ENCODE assay signal across 9 cellular contexts in the genomic region with DNA sequence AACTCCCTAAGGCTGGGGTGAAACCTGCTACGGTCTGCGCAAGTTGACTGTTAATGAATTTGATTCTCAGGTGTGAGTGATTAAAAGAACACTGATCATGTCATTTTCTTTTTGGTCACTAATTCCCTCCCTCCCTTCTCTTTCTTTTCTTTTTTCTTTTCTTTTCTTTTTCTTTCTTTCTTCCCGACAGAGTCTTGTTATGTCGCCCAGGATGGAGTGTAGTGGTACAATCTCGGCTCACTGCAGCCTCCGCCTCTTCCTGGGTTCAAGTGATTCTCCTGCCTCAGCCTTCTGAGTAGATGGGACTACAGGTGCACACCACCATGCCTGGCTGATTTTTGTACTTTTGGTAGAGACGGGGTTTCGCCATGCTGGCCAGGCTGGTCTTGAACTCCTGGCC. TPM values are rescaled to one million over a fixed set of nuclear protein-coding genes. Genes with fewer than 3 reads are reported as not detected.
DNase-seq lines count a peak whose midpoint lies in the region; ATAC-seq and TF ChIP-seq lines count a peak whose summit lies in the region.
"Had no signal": no experiment of that assay in that cellular context is flagged by ENCODE, and none has a peak within 500 bp of the region (broad histone marks: within the 10 kb centered on the region; RNA-seq: fewer than 3 reads in every experiment).

No MANE protein-coding gene starts in this region.

- TF ChIP-seq POLR2A in heart left ventricle (IDR thresholded peaks at IDR 0.05): no peak

- 67 to 80% (median 74%) methylated on average over 8 of the region's 8 CpGs for WGBS in heart left ventricle, 4 donors

- no peak for DNase-seq in heart left ventricle
- DNase-seq in left ventricle myocardium superior: no peak
- no peak for DNase-seq in ascending aorta (ENCODE audit: low spot score in 2 of 2)
- no peak for DNase-seq in lower lobe of right lung
- no peak for DNase-seq in type B pancreatic cell (ENCODE audit: extremely low spot score, unreplicated experiment)
- DNase-seq in HUDEP-2 (lab: John Stamatoyannopoulos, UW; ENCODE audit: unreplicated experiment in 76 of 76): no peak
- DNase-seq in hepatic stellate cell (ENCODE audit: low spot score): no peak

- H3K27ac ChIP-seq in heart left ventricle: peak overlapping the region in 10 of 12 donors; percentile 18 to 89 (median 76)
- H3K27ac ChIP-seq in ascending aorta: peak overlapping the region; percentile 70 to 81
- H3K27ac ChIP-seq in lower lobe of right lung: peak overlapping the region; percentile 89
- H3K27ac ChIP-seq: VCaP had no signal

- TF ChIP-seq CTCF in heart left ventricle (IDR thresholded peaks at IDR 0.05) (no peak), ascending aorta (IDR thresholded peaks at IDR 0.05) (no peak), lower lobe of right lung (IDR thresholded peaks at IDR 0.05) (no peak), type B pancreatic cell (conservative IDR thresholded peaks at IDR 0.05) (no peak)

- ATAC-seq in heart left ventricle: peak in 1 of 4 donors; percentile 4
- ATAC-seq in left ventricle myocardium superior: no peak
- ATAC-seq in lower lobe of right lung: no peak
- no peak for ATAC-seq in GM18498 (IDR thresholded peaks at IDR 0.05; ENCODE audit: unreplicated experiment)

- H3K9me3 ChIP-seq in heart left ventricle (no peaks in the 10 kb centered on the region), ascending aorta (no peaks in the 10 kb centered on the region), lower lobe of right lung (no peaks in the 10 kb centered on the region)

- peaks cover 30% of the 10 kb centered on the region for H3K4me1 Mint-ChIP-seq in type B pancreatic cell (ENCODE audit: unreplicated experiment)

- peaks cover 19% of the 10 kb centered on the region for H3K27me3 Mint-ChIP-seq in type B pancreatic cell

- H3K4me3 ChIP-seq in heart left ventricle (peak overlapping the region in 10 of 12 donors; percentile 47 to 70 (median 54)), ascending aorta (peak overlapping the region; percentile 55 to 62), lower lobe of right lung (peak overlapping the region; percentile 53)

- peaks cover 0 to 22% (median 9%) of the 10 kb centered on the region in 9 donors for H3K36me3 ChIP-seq in heart left ventricle
- H3K36me3 ChIP-seq in ascending aorta: peaks cover 7 to 8% of the 10 kb centered on the region in 2 donors
- H3K36me3 ChIP-seq in lower lobe of right lung: peaks cover 13% of the 10 kb centered on the region

- H3K9me3 Mint-ChIP-seq in type B pancreatic cell: no peaks in the 10 kb centered on the region

- H3K27me3 ChIP-seq in heart left ventricle (no peaks in the 10 kb centered on the region), ascending aorta (no peaks in the 10 kb centered on the region), lower lobe of right lung (ENCODE audit: low read depth) (no peaks in the 10 kb centered on the region)

- peaks cover 39% of the 10 kb centered on the region for H3K36me3 Mint-ChIP-seq in type B pancreatic cell

- intact Hi-C loops in heart left ventricle (cut with DNase I) (loop anchor here in 1 of 10 donors (10.0 kb wide), 1 partner anchor 789 kb away; a partner anchor contains a TSS), left ventricle myocardium superior (cut with micrococcal nuclease) (no loop called here), ascending aorta (cut with DNase I) (loop anchor here (2.0 kb wide), 1 partner anchor 47 kb away; no protein-coding TSS in a partner anchor), lower lobe of right lung (cut with DNase I) (no loop called here)

- H3K4me1 ChIP-seq in heart left ventricle: peaks cover 0 to 74% (median 31%) of the 10 kb centered on the region in 12 donors
- peaks cover 11 to 50% of the 10 kb centered on the region in 2 donors for H3K4me1 ChIP-seq in ascending aorta
- H3K4me1 ChIP-seq in lower lobe of right lung: peaks cover 66% of the 10 kb centered on the region

- peak overlapping the region; percentile 96 for H3K27ac Mint-ChIP-seq in type B pancreatic cell

- H3K4me3 Mint-ChIP-seq in type B pancreatic cell: peak overlapping the region; percentile 94

RNA-seq across cellular contexts. Expression of a gene that starts 2.6 kb away (rescaled TPM):
- total RNA-seq in heart left ventricle (100 to 1,000 TPM in 3 of 9 donors, 10 to 100 TPM in 6; 29.4 to 139 (median 51.1) TPM), left ventricle myocardium superior (52.1 TPM), ascending aorta (261 TPM), lower lobe of right lung (340 TPM), type B pancreatic cell (ENCODE audit: low replicate concordance) (923 and 5,513 TPM in 2 replicates)
- 10 to 100 TPM; 52.7 to 89.9 TPM for polyA plus RNA-seq in heart left ventricle
